In genomic region chr16:9012848-9013507, GRCh38 we compare ENCODE assay signal across 1 cellular context.
TF ChIP-seq lines count a peak whose summit lies in the region.

No MANE protein-coding gene starts in this region.

TF ChIP-seq in WTC11, 78 proteins besides CTCF, POLR2A, EP300 and RAD21 (continued from another document):
- peak; percentile 90 for TF ChIP-seq GTF2I (CRISPR knock-in tag; conservative IDR thresholded peaks at IDR 0.05)
- no peak for TF ChIP-seq ZSCAN18 (CRISPR knock-in tag; IDR thresholded peaks at IDR 0.05)
- no peak for TF ChIP-seq AFF4 (CRISPR knock-in tag; IDR thresholded peaks at IDR 0.05; ENCODE audit: borderline replicate concordance)
- TF ChIP-seq CDX4 (CRISPR knock-in tag; IDR thresholded peaks at IDR 0.05; ENCODE audit: borderline replicate concordance) = no peak
- no peak for TF ChIP-seq ATF6 (CRISPR knock-in tag; IDR thresholded peaks at IDR 0.05)
- TF ChIP-seq FOXK1 (CRISPR knock-in tag; IDR thresholded peaks at IDR 0.05) = no peak
- TF ChIP-seq ATF2 (CRISPR knock-in tag; IDR thresholded peaks at IDR 0.05; ENCODE audit: borderline replicate concordance, low read depth) = no peak
- TF ChIP-seq ZBTB21 (CRISPR knock-in tag; IDR thresholded peaks at IDR 0.05; ENCODE audit: borderline replicate concordance) = 0 out of 2 replicates have a peak, but pooled peaks have one; percentile 42
- peak; percentile 80; the same call in 1 of the 2 replicates for TF ChIP-seq CBFB (CRISPR knock-in tag; IDR thresholded peaks at IDR 0.05; ENCODE audit: low read depth)
- no peak for TF ChIP-seq ZNF232 (CRISPR knock-in tag; IDR thresholded peaks at IDR 0.05)
- no peak for TF ChIP-seq ZNF396 (CRISPR knock-in tag; IDR thresholded peaks at IDR 0.05; ENCODE audit: borderline replicate concordance)
- TF ChIP-seq JUN (CRISPR knock-in tag; IDR thresholded peaks at IDR 0.05) = no peak
- no peak for TF ChIP-seq MLX (CRISPR knock-in tag; IDR thresholded peaks at IDR 0.05)
- no peak for TF ChIP-seq MYBL2 (CRISPR knock-in tag; IDR thresholded peaks at IDR 0.05)
- no peak for TF ChIP-seq ZBTB43 (CRISPR knock-in tag; IDR thresholded peaks at IDR 0.05)
- TF ChIP-seq GRHL2 (CRISPR knock-in tag; IDR thresholded peaks at IDR 0.05; ENCODE audit: insufficient replicate concordance, severe bottlenecking) = no peak
- TF ChIP-seq HMGA2 (CRISPR knock-in tag; IDR thresholded peaks at IDR 0.05) = no peak
- peak; percentile 67; the same call in 1 of the 2 replicates for TF ChIP-seq HMGXB4 (CRISPR knock-in tag; IDR thresholded peaks at IDR 0.05)
- TF ChIP-seq ZNF512 (CRISPR knock-in tag; IDR thresholded peaks at IDR 0.05; ENCODE audit: borderline replicate concordance) = no peak
- no peak for TF ChIP-seq ZNF416 (CRISPR knock-in tag; IDR thresholded peaks at IDR 0.05)
- TF ChIP-seq ATF1 (CRISPR knock-in tag; IDR thresholded peaks at IDR 0.05) = no peak
- no peak for TF ChIP-seq IRF2 (CRISPR knock-in tag; IDR thresholded peaks at IDR 0.05; ENCODE audit: borderline replicate concordance, low read depth)
- TF ChIP-seq SMAD3 (CRISPR knock-in tag; IDR thresholded peaks at IDR 0.05; ENCODE audit: borderline replicate concordance) = no peak
- TF ChIP-seq ZNF423 (CRISPR knock-in tag; IDR thresholded peaks at IDR 0.05) = no peak
- TF ChIP-seq RELA (CRISPR knock-in tag; IDR thresholded peaks at IDR 0.05; ENCODE audit: borderline replicate concordance) = no peak
- peak; percentile 98 for TF ChIP-seq ZNF121 (CRISPR knock-in tag; IDR thresholded peaks at IDR 0.05)
- no peak for TF ChIP-seq ZNF671 (CRISPR knock-in tag; IDR thresholded peaks at IDR 0.05)
- no peak for TF ChIP-seq KAT7 (CRISPR knock-in tag; IDR thresholded peaks at IDR 0.05; ENCODE audit: borderline replicate concordance)
- no peak for TF ChIP-seq ZNF532 (CRISPR knock-in tag; IDR thresholded peaks at IDR 0.05; ENCODE audit: borderline replicate concordance)
- TF ChIP-seq TCF7 (CRISPR knock-in tag; IDR thresholded peaks at IDR 0.05; ENCODE audit: low read depth) = no peak
- no peak for TF ChIP-seq ERG (CRISPR knock-in tag; IDR thresholded peaks at IDR 0.05)
- peak; percentile 23; the same call in 1 of the 2 replicates for TF ChIP-seq USF1 (CRISPR knock-in tag; IDR thresholded peaks at IDR 0.05)
- TF ChIP-seq ZNF219 (CRISPR knock-in tag; IDR thresholded peaks at IDR 0.05; ENCODE audit: borderline replicate concordance) = peak; percentile 74; the same call in 1 of the 2 replicates
- TF ChIP-seq TEAD1 (CRISPR knock-in tag; IDR thresholded peaks at IDR 0.05) = 0 out of 2 replicates have a peak, but pooled peaks have one; percentile 67
- no peak for TF ChIP-seq NR2C2 (CRISPR knock-in tag; IDR thresholded peaks at IDR 0.05)
